In the genomic region with DNA sequence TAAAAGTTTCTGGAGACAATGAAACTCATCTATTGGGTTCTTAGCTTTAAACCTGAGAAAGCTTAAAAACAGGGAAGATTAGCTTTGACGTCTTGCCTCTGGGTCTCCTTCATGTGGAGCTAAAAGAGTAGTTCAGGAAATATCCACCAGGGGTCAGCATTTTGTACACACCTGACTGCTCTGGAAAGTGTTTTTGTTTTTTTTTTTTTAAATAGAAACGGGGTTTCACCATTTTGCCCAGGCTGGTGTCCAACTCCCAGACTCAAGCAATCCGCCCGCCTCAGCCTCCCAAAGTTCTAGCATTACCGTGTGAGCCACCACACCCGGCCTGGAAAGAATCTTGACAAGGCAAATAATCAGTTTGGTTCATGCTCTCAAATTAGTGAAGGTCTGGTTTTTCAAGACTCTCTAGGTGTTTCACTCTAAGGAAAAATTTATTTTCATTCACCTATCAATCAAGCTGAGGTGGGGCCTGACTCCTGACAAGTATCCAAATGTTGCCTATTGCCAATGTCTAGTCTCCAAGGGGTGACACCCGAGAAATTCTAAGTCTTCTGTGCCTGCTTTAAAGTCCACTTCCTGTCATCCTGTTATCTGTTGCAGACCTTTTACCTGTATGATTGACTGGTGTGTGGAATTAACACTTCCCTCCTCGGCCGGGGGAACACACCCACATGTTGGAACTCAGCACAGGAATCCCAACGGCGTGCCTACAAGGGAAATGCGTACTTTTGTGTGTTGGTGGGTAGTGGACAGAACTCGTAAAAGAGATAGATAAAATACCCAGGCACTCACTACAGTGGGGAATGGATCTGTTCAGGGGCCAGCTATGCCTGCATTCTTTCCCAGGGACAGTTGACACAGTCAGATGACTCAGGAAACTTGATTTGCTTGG, we compare ENCODE assay signal across 8 cellular contexts. TPM values are rescaled to one million over a fixed set of nuclear protein-coding genes. Genes with fewer than 3 reads are reported as not detected.
A peak's percentile ranks its signal among the peaks of the same experiment; 100 is the strongest.
DNase-seq lines count a peak whose midpoint lies in the region; ATAC-seq and TF ChIP-seq lines count a peak whose summit lies in the region.

No MANE protein-coding gene starts in this region.

- H3K4me2 ChIP-seq in neural progenitor cell: no peak overlapping the region

- CTCF ChIA-PET in AG04449 (lab: Yijun Ruan, JAX): interaction anchor here (0.7 to 12.3 kb wide), 49 partner anchors 10 to 302 kb away, joined by 3 to 364 read pairs (median 6); partner anchors contain the start of genes IL1RN and PSD4

- no peaks in the 10 kb centered on the region for H3K4me1 ChIP-seq in neural progenitor cell

- no peaks in the 10 kb centered on the region for H3K9me3 Mint-ChIP-seq in neural progenitor cell

- H4K20me1 ChIP-seq in neural progenitor cell (ENCODE audit: low read depth): no peaks in the 10 kb centered on the region

- peak; percentile 63 for ATAC-seq in HG03460 (IDR thresholded peaks at IDR 0.05; ENCODE audit: unreplicated experiment)
- no peak for ATAC-seq in GM19328 (IDR thresholded peaks at IDR 0.05; ENCODE audit: unreplicated experiment)

- H2AFZ ChIP-seq in neural progenitor cell (replicated peaks): peak overlapping the region; percentile 54

- peaks cover 5% of the 10 kb centered on the region for H3K27me3 Mint-ChIP-seq in neural progenitor cell (ENCODE audit: insufficient read depth, low read depth)

- no peaks in the 10 kb centered on the region for H3K27me3 ChIP-seq in neural progenitor cell

- H3K4me1 Mint-ChIP-seq in neural progenitor cell: peaks cover 13% of the 10 kb centered on the region

- H3K9ac ChIP-seq in neural progenitor cell: no peak overlapping the region

- H3K36me3 ChIP-seq in neural progenitor cell: no peaks in the 10 kb centered on the region

- H3K4me3 ChIP-seq in AG04449 (ENCODE audit: low read depth, low read length) (no peak overlapping the region), fibroblast of mammary gland (ENCODE audit: control insufficient read depth, low read depth, low read length) (no peak overlapping the region), neural progenitor cell (no peak overlapping the region)

- no peak overlapping the region for H3K27ac Mint-ChIP-seq in neural progenitor cell

- no peak overlapping the region for H3K4me3 Mint-ChIP-seq in neural progenitor cell

- no peak for DNase-seq in AG04449 (ENCODE audit: low read depth, low spot score)
- DNase-seq in NCI-H82 treated with DMSO at 0.1 percent for 48 hours (lab: John Stamatoyannopoulos, UW; ENCODE audit: unreplicated experiment): peak; percentile 70
- DNase-seq in activated T-cell treated with anti-CD3 and anti-CD28 coated beads, Interleukin-2, amount 50 U/mL, for 1 hour: peak; percentile 53
- peak; percentile 71 for DNase-seq in fibroblast of mammary gland (ENCODE audit: low read depth)
- peak; percentile 73 for DNase-seq in neural progenitor cell (ENCODE audit: low spot score)

- H3F3A ChIP-seq in neural progenitor cell (ENCODE audit: low read depth): no peaks in the 10 kb centered on the region

- POLR2A ChIA-PET in AG04449 (lab: Yijun Ruan, JAX): no interaction called here

- TF ChIP-seq CTCF in AG04449 (IDR thresholded peaks at IDR 0.05; ENCODE audit: insufficient read depth, low read length, missing control alignments) (peak; percentile 54), GM12801 (IDR thresholded peaks at IDR 0.05; ENCODE audit: extremely low read depth, insufficient read length) (peak; percentile 34), fibroblast of mammary gland (conservative IDR thresholded peaks at IDR 0.05; ENCODE audit: control insufficient read depth, insufficient read depth, low read depth, low read length) (peak; percentile 77), neural progenitor cell (IDR thresholded peaks at IDR 0.05) (peak; percentile 78)

- H3K27ac ChIP-seq in neural progenitor cell: no peak overlapping the region

- no peaks in the 10 kb centered on the region for H3K9me3 ChIP-seq in neural progenitor cell (ENCODE audit: low read depth)

- no peaks in the 10 kb centered on the region for H3K79me2 ChIP-seq in neural progenitor cell (ENCODE audit: low read depth)

- H3K36me3 Mint-ChIP-seq in neural progenitor cell: no peaks in the 10 kb centered on the region

RNA-seq across cellular contexts. Expression of gene IL1RN, which starts 11.3 kb away (rescaled TPM):
- not detected in 2 replicates for total RNA-seq in neural progenitor cell (ENCODE audit: low replicate concordance)

RNA-seq across cellular contexts. Expression of gene PSD4, which starts 35.1 kb away (rescaled TPM):
- total RNA-seq in neural progenitor cell (ENCODE audit: low replicate concordance): 0.02 and 0.87 TPM in 2 replicates
